Comparison of ENCODE assay signal across 18 cellular contexts in genomic region chr11:112558691-112559090, GRCh38.
"Had no signal": no experiment of that assay in that cellular context is flagged by ENCODE, and none has a peak within 500 bp of the region (broad histone marks: within the 10 kb centered on the region; RNA-seq: fewer than 3 reads in every experiment).

No MANE protein-coding gene starts in this region.

- H3K27me3 ChIP-seq: ascending aorta, gastroesophageal sphincter, heart right ventricle, stomach, testis, upper lobe of right lung had no signal

- H3K4me1 ChIP-seq: testis, upper lobe of right lung had no signal

- H3K9me3 ChIP-seq: ascending aorta, esophagus squamous epithelium, gastroesophageal sphincter, heart right ventricle, stomach, testis, upper lobe of right lung had no signal

- H3K27ac ChIP-seq: ascending aorta, esophagus squamous epithelium, gastroesophageal sphincter, heart right ventricle, stomach, testis, upper lobe of right lung had no signal

- ATAC-seq: gastroesophageal sphincter, heart right ventricle, sciatic nerve, T-cell, upper lobe of right lung had no signal

- DNase-seq: activated CD4-positive, CD25-positive, alpha-beta regulatory T cell treated with anti-CD3 and anti-CD28 coated beads, Interleukin-2, amount 50 U/mL, for 72 hours; activated naive CD4-positive, alpha-beta T cell; activated naive CD8-positive, alpha-beta T cell treated with anti-CD3 and anti-CD28 coated beads, Interleukin-2, amount 10 ng/mL, durations not matched to agents 7 days and 5 days; central memory CD4-positive, alpha-beta T cell; cortex of kidney; effector CD4-positive, alpha-beta T cell; esophagus squamous epithelium; heart right ventricle; islet precursor cell; midbrain; stimulated activated CD4-positive, alpha-beta T cell treated with anti-CD3 and anti-CD28 coated beads, Interleukin-1b, Interleukin-23, amount 100 ng/mL, for 48 hours; stomach; T-cell; testis; upper lobe of right lung had no signal

- H3K4me3 ChIP-seq: ascending aorta, esophagus squamous epithelium, gastroesophageal sphincter, heart right ventricle, stomach, testis, upper lobe of right lung had no signal

- H3K36me3 ChIP-seq: ascending aorta, esophagus squamous epithelium, gastroesophageal sphincter, heart right ventricle, stomach, upper lobe of right lung had no signal
